8 cellular contexts compared by ENCODE assay signal in the genomic region with DNA sequence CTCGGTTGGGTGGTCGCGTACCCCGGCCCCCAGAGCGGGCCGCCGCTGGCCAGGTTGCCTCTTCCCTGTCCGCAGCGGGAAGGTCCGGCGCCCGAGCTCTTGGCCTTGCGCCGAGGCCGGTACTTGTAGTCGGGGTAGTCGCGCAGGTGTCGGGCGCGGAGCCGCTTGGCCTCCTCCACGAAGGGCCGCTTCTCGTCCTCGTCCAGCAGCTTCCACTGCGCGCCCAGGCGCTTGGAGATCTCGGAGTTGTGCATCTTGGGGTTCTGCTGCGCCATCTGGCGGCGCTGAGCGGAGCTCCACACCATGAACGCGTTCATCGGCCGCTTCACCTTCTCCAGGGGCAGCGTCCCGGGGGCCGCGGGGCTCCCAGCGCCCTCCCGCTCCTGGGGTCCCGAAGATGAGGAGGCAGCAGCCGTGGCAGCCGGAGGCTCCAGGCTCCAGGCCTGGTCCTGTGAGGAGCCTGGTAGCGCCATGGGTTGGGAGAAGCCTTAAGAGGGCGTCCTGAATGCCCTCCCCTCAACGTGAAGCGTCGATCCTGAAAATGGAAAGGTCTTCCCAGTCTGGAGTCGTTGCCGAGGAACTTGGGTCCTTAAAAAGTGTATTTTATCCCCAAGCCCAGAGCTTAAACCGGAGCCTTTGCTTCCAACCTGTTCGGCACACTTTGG. TPM values are rescaled to one million over a fixed set of nuclear protein-coding genes. Genes with fewer than 3 reads are reported as not detected.
A peak's percentile ranks its signal among the peaks of the same experiment; 100 is the strongest.
DNase-seq lines count a peak whose midpoint lies in the region; ATAC-seq, FAIRE-seq and TF ChIP-seq lines count a peak whose summit lies in the region.

No MANE protein-coding gene starts in this region.

- H2AK5ac ChIP-seq in H1 (ENCODE audit: low read depth, low read length): no peak overlapping the region

- H4K91ac ChIP-seq in H1 (replicated peaks; ENCODE audit: insufficient read length, low read length): peak overlapping the region; percentile 3

- DNase-seq in AG20443 (ENCODE audit: low spot score): peak; percentile 89
- DNase-seq in LHCN-M2 (ENCODE audit: low read depth): peak; percentile 82
- peak; percentile 73 for DNase-seq in activated CD8-positive, alpha-beta memory T cell treated with anti-CD3 and anti-CD28 coated beads, Interleukin-2, amount 10 ng/mL, durations not matched to agents 7 days and 5 days
- DNase-seq in H1 (ENCODE audit: low read depth in 1 of 2, low spot score in 2 of 2): peak in 1 of 2 experiments; percentile 91
- peak; percentile 90 for DNase-seq in lower lobe of right lung
- peak; percentile 57 to 66 for DNase-seq in stimulated activated CD4-positive, alpha-beta T cell treated with anti-CD3 and anti-CD28 coated beads, Interleukin-2, amount 100 ng/mL, for 48 hours
- no peak for DNase-seq in HT-29 (ENCODE audit: low spot score)

- POLR2A ChIA-PET in H1 (lab: Charles Lee; ENCODE audit: partially characterized antibody): interaction anchor here (0.5 to 28.5 kb wide), 38 partner anchors 9 to 353 kb away, joined by 3 to 1144 read pairs (median 4); a partner anchor contains a TSS

- H3K27me3 ChIP-seq in H1 (replicated peaks in 1 of 4; ENCODE audit: control insufficient read depth in 3 of 4, extremely low read depth in 1 of 4, insufficient read depth in 3 of 4, low read length in 3 of 4): no peaks in the 10 kb centered on the region
- no peaks in the 10 kb centered on the region for H3K27me3 ChIP-seq in lower lobe of right lung (ENCODE audit: low read depth)

- H3K9ac ChIP-seq in H1 (replicated peaks in 1 of 4; ENCODE audit: extremely low read depth in 1 of 4, low read depth in 3 of 4, low read length in 3 of 4): peak overlapping the region in 3 of 4 experiments; percentile 34 to 63 (median 40); a peak in 6 of 7 replicates

- ATAC-seq in activated CD8-positive, alpha-beta memory T cell treated with anti-CD3 and anti-CD28 coated beads, Interleukin-2, amount 10 ng/mL, durations not matched to agents 7 days and 5 days: peak; percentile 77
- ATAC-seq in lower lobe of right lung (peak; percentile 85 to 87), HG03045 (IDR thresholded peaks at IDR 0.05; ENCODE audit: unreplicated experiment) (no peak)

- H4K20me1 ChIP-seq in H1 (replicated peaks in 1 of 2; ENCODE audit: control insufficient read depth in 1 of 2, insufficient read depth in 2 of 2, low read length in 2 of 2): peaks cover 0 to 2% of the 10 kb centered on the region in 2 experiments

- no peak overlapping the region for H2BK12ac ChIP-seq in H1 (ENCODE audit: low read depth, low read length)

- H3K4me2 ChIP-seq in H1 (ENCODE audit: insufficient read depth in 1 of 2, low read depth in 2 of 2, low read length in 2 of 2): peak overlapping the region; percentile 71 to 85

- peak in 1 of 2 experiments; percentile 59; a peak in 2 of 3 replicates for TF ChIP-seq POLR2A in H1 (IDR thresholded peaks at IDR 0.05; ENCODE audit: control extremely low read depth in 1 of 2, low read depth in 2 of 2, low read length in 2 of 2)

- H3K4me1 ChIP-seq in H1 (replicated peaks in 1 of 4; ENCODE audit: control insufficient read depth in 3 of 4, insufficient read depth in 4 of 4, low read length in 3 of 4): peaks cover 6 to 23% (median 18%) of the 10 kb centered on the region in 4 experiments
- peaks cover 30% of the 10 kb centered on the region for H3K4me1 ChIP-seq in lower lobe of right lung

- intact Hi-C loops in lower lobe of right lung (cut with DNase I): no loop called here

- H2BK15ac ChIP-seq in H1 (ENCODE audit: low read length): no peak overlapping the region

- no peak for TF ChIP-seq EP300 in H1 (IDR thresholded peaks at IDR 0.05; ENCODE audit: borderline replicate concordance in 1 of 2, low read depth in 2 of 2, low read length in 2 of 2)

- H3K23ac ChIP-seq in H1 (ENCODE audit: insufficient read length): no peak overlapping the region

- H3K4ac ChIP-seq in H1 (replicated peaks; ENCODE audit: insufficient read length, low read depth, low read length): no peak overlapping the region

- H4K5ac ChIP-seq in H1 (ENCODE audit: insufficient read length, low read depth, low read length): peak overlapping the region; percentile 45

- H3K56ac ChIP-seq in H1 (replicated peaks; ENCODE audit: insufficient read length, low read depth, low read length): no peak overlapping the region

- H3K27ac Mint-ChIP-seq in activated CD8-positive, alpha-beta memory T cell treated with anti-CD3 and anti-CD28 coated beads, Interleukin-2, amount 10 ng/mL, durations not matched to agents 7 days and 5 days: no peak overlapping the region

- no peak overlapping the region for H3K4me3 Mint-ChIP-seq in activated CD8-positive, alpha-beta memory T cell treated with anti-CD3 and anti-CD28 coated beads, Interleukin-2, amount 10 ng/mL, durations not matched to agents 7 days and 5 days

- no peak overlapping the region for H3K27ac ChIP-seq in H1 (ENCODE audit: low read depth, low read length)
- H3K27ac ChIP-seq in lower lobe of right lung: peak overlapping the region; percentile 49

- H4K8ac ChIP-seq in H1 (ENCODE audit: extremely low read depth, insufficient read depth, low read length): peak overlapping the region; percentile 41

- peak overlapping the region; percentile 63 for H2BK5ac ChIP-seq in H1 (ENCODE audit: low read depth, low read length)

- peak overlapping the region; percentile 71 for H3K18ac ChIP-seq in H1 (ENCODE audit: extremely low read depth, low read length)

- H2BK20ac ChIP-seq in H1 (ENCODE audit: low read length): no peak overlapping the region

- no peaks in the 10 kb centered on the region; the same call in none of the 2 replicates for H3K79me1 ChIP-seq in H1 (ENCODE audit: low read depth, low read length)

- H3K4me1 Mint-ChIP-seq in activated CD8-positive, alpha-beta memory T cell treated with anti-CD3 and anti-CD28 coated beads, Interleukin-2, amount 10 ng/mL, durations not matched to agents 7 days and 5 days: peaks cover 17% of the 10 kb centered on the region

- CTCF ChIA-PET in activated CD8-positive, alpha-beta memory T cell treated with anti-CD3 and anti-CD28 coated beads, Interleukin-2, amount 10 ng/mL, durations not matched to agents 7 days and 5 days (lab: Charles Lee): interaction anchor here (0.5 to 9.7 kb wide), 40 partner anchors 9 to 307 kb away, joined by 3 to 81 read pairs (median 4); a partner anchor contains a TSS
- CTCF ChIA-PET in H1 (lab: Charles Lee; ENCODE audit: partially characterized antibody): interaction anchor here (0.6 to 2.8 kb wide), 40 partner anchors 9 to 416 kb away, joined by 3 to 24 read pairs (median 4); a partner anchor contains a TSS

- no peaks in the 10 kb centered on the region for H3K27me3 Mint-ChIP-seq in activated CD8-positive, alpha-beta memory T cell treated with anti-CD3 and anti-CD28 coated beads, Interleukin-2, amount 10 ng/mL, durations not matched to agents 7 days and 5 days

- H3K4me3 ChIP-seq in H1 (ENCODE audit: extremely low read depth in 1 of 4, insufficient read depth in 2 of 4, low read depth in 3 of 4, low read length in 4 of 4) (peak overlapping the region; percentile 59 to 73 (median 69)), lower lobe of right lung (peak overlapping the region; percentile 40)

- no peak for FAIRE-seq in H1 (lab: Jason Lieb, UNC)

- no peaks in the 10 kb centered on the region for H3K9me3 Mint-ChIP-seq in activated CD8-positive, alpha-beta memory T cell treated with anti-CD3 and anti-CD28 coated beads, Interleukin-2, amount 10 ng/mL, durations not matched to agents 7 days and 5 days (ENCODE audit: low read depth)

- H3K36me3 Mint-ChIP-seq in activated CD8-positive, alpha-beta memory T cell treated with anti-CD3 and anti-CD28 coated beads, Interleukin-2, amount 10 ng/mL, durations not matched to agents 7 days and 5 days: peaks cover 37% of the 10 kb centered on the region

- no peak overlapping the region for H2AFZ ChIP-seq in H1 (ENCODE audit: low read length)

- H2BK120ac ChIP-seq in H1 (replicated peaks; ENCODE audit: low read depth, low read length): no peak overlapping the region

- H3K36me3 ChIP-seq in H1 (ENCODE audit: control insufficient read depth in 2 of 4, insufficient read depth in 4 of 4, low read length in 3 of 4): peaks cover 12 to 39% (median 24%) of the 10 kb centered on the region in 4 experiments; a peak in 7 of 8 replicates
- peaks cover 70% of the 10 kb centered on the region for H3K36me3 ChIP-seq in lower lobe of right lung

- TF ChIP-seq CTCF in H1 (IDR thresholded peaks at IDR 0.05; ENCODE audit: control extremely low read depth in 1 of 3, insufficient read depth in 1 of 3, low read depth in 1 of 3, low read length in 3 of 3): peak; percentile 86 to 92 (median 91)
- TF ChIP-seq CTCF in lower lobe of right lung (IDR thresholded peaks at IDR 0.05): peak; percentile 85

- H3K79me2 ChIP-seq in H1 (ENCODE audit: control insufficient read depth in 1 of 2, insufficient read depth in 2 of 2, low read length in 2 of 2): no peaks in the 10 kb centered on the region

- no peak overlapping the region for H3K14ac ChIP-seq in H1 (ENCODE audit: insufficient read length)

- WGBS in H1 (ENCODE audit: extremely low coverage in 1 of 2, insufficient coverage in 1 of 2, insufficient read length in 1 of 2, insufficient replicate concordance in 2 of 2, low coverage in 1 of 2, low lambda C conversion rate in 2 of 2, missing lambda C conversion rate in 1 of 2), 2 experiments: 12% methylated on average over 56 of the region's 56 CpGs; no CpG with 5 or more reads in 1 of the 2 experiments

- H3K9me3 ChIP-seq in H1 (ENCODE audit: insufficient read depth in 2 of 2, low read depth in 1 of 2, low read length in 1 of 2) (no peaks in the 10 kb centered on the region), lower lobe of right lung (no peaks in the 10 kb centered on the region)

- TF ChIP-seq RAD21 in H1 (IDR thresholded peaks at IDR 0.05 in 1 of 2, conservative IDR thresholded peaks at IDR 0.05 in 1 of 2; ENCODE audit: low read depth in 2 of 2, low read length in 2 of 2): peak; percentile 66 to 83

- H3K23me2 ChIP-seq in H1 (ENCODE audit: low read depth, low read length): peaks cover 17% of the 10 kb centered on the region; the same call in 1 of the 2 replicates

RNA-seq across cellular contexts. Expression of a gene that starts 0.6 kb away (rescaled TPM):
- total RNA-seq in LHCN-M2 (2014; rRNA removed) (0.96 and 2.0 TPM in 2 replicates), lower lobe of right lung (0.47 TPM)
- polyA plus RNA-seq in LHCN-M2 (2012): 2.0 TPM
- total RNA-seq in activated CD8-positive, alpha-beta memory T cell treated with anti-CD3 and anti-CD28 coated beads, Interleukin-2, amount 10 ng/mL, durations not matched to agents 7 days and 5 days: under 1 TPM; 0.21 to 0.35 TPM
- 14.3 and 15.2 TPM in 2 replicates for total RNA-seq in H1 (2021; fragmentation: NEBNext Ultra II Directional; extraction: Animal tissue kit (Norgen Biotek cat#: 25700))
- 26.8 and 39.8 TPM in 2 replicates for polyA plus RNA-seq in H1 (2011; rRNA removed)
- 20.1 TPM for polyA plus RNA-seq in H1 (2011; cell fraction: cytosol; rRNA removed)
- polyA plus RNA-seq in H1 (2011; cell fraction: nucleus; rRNA removed): 20.9 TPM
- 13.9 to 20.3 TPM (median 19.3 TPM) in 4 replicates for polyA plus RNA-seq in H1 (2012, experiment 1 of 2)
- polyA plus RNA-seq in H1 (2012, experiment 2 of 2): 21.6 TPM
- polyA plus RNA-seq in H1 (2013, experiment 1 of 2): 16.8 TPM
- 14.8 TPM for polyA plus RNA-seq in H1 (2013, experiment 2 of 2)
- 2.9 and 4.6 TPM in 2 replicates for polyA minus RNA-seq in H1 (2011; rRNA and poly(A)+ RNA removed)
- 7.6 TPM for polyA minus RNA-seq in H1 (2011; cell fraction: cytosol; rRNA and poly(A)+ RNA removed)
- polyA minus RNA-seq in H1 (2011; cell fraction: nucleus; rRNA and poly(A)+ RNA removed): 12.0 TPM
- total RNA-seq in HT-29 (2014; rRNA removed; shearing (Covaris generic)): 0.70 TPM in 1 of 2 replicates, not detected in the other

RNA-seq across cellular contexts. Expression of a gene that starts 5.7 kb away (rescaled TPM):
- total RNA-seq in LHCN-M2 (2014; rRNA removed): 371 and 379 TPM in 2 replicates
- 124 TPM for polyA plus RNA-seq in LHCN-M2 (2012)
- 10 to 100 TPM; 57.6 to 76.9 TPM for total RNA-seq in activated CD8-positive, alpha-beta memory T cell treated with anti-CD3 and anti-CD28 coated beads, Interleukin-2, amount 10 ng/mL, durations not matched to agents 7 days and 5 days
- 63.2 and 66.9 TPM in 2 replicates for total RNA-seq in H1 (2021; fragmentation: NEBNext Ultra II Directional; extraction: Animal tissue kit (Norgen Biotek cat#: 25700))
- polyA plus RNA-seq in H1 (2011; rRNA removed): 142 and 154 TPM in 2 replicates
- polyA plus RNA-seq in H1 (2011; cell fraction: cytosol; rRNA removed): 104 TPM
- polyA plus RNA-seq in H1 (2011; cell fraction: nucleus; rRNA removed): 89.7 TPM
- 42.0 to 58.2 TPM (median 45.9 TPM) in 4 replicates for polyA plus RNA-seq in H1 (2012, experiment 1 of 2)
- 154 TPM for polyA plus RNA-seq in H1 (2012, experiment 2 of 2)
- 137 TPM for polyA plus RNA-seq in H1 (2013, experiment 1 of 2)
- polyA plus RNA-seq in H1 (2013, experiment 2 of 2): 151 TPM
- 103 and 130 TPM in 2 replicates for polyA minus RNA-seq in H1 (2011; rRNA and poly(A)+ RNA removed)
- 21.1 TPM for polyA minus RNA-seq in H1 (2011; cell fraction: cytosol; rRNA and poly(A)+ RNA removed)
- polyA minus RNA-seq in H1 (2011; cell fraction: nucleus; rRNA and poly(A)+ RNA removed): 22.7 TPM
- 55.3 TPM for total RNA-seq in lower lobe of right lung
- 79.8 and 81.4 TPM in 2 replicates for total RNA-seq in HT-29 (2014; rRNA removed; shearing (Covaris generic))

RNA-seq across cellular contexts. Expression of a gene that starts 9.9 kb away (rescaled TPM):
- total RNA-seq in LHCN-M2 (2014; rRNA removed) (48.2 and 56.4 TPM in 2 replicates), lower lobe of right lung (667 TPM)
- 68.0 TPM for polyA plus RNA-seq in LHCN-M2 (2012)
- total RNA-seq in activated CD8-positive, alpha-beta memory T cell treated with anti-CD3 and anti-CD28 coated beads, Interleukin-2, amount 10 ng/mL, durations not matched to agents 7 days and 5 days: 10 to 100 TPM in 1 of 2 experiments, 1 to 10 TPM in 1; 10.0 to 26.7 TPM
- total RNA-seq in H1 (2021; fragmentation: NEBNext Ultra II Directional; extraction: Animal tissue kit (Norgen Biotek cat#: 25700)): 0.31 TPM in 1 of 2 replicates, not detected in the other
- polyA plus RNA-seq in H1 (2011; rRNA removed): 0.18 and 0.35 TPM in 2 replicates
- 0.22 TPM for polyA plus RNA-seq in H1 (2011; cell fraction: cytosol; rRNA removed)
- polyA plus RNA-seq in H1 (2011; cell fraction: nucleus; rRNA removed): 0.66 TPM
- polyA plus RNA-seq in H1 (2012, experiment 1 of 2): 0.32 to 0.34 TPM in 2 of 4 replicates, not detected in the others
- not detected for polyA plus RNA-seq in H1 (2012, experiment 2 of 2)
- 0.16 TPM for polyA plus RNA-seq in H1 (2013, experiment 1 of 2)
- 0.18 TPM for polyA plus RNA-seq in H1 (2013, experiment 2 of 2)
- polyA minus RNA-seq in H1 (2011; rRNA and poly(A)+ RNA removed): 0.83 and 1.8 TPM in 2 replicates
- not detected for polyA minus RNA-seq in H1 (2011; cell fraction: cytosol; rRNA and poly(A)+ RNA removed)
- not detected for polyA minus RNA-seq in H1 (2011; cell fraction: nucleus; rRNA and poly(A)+ RNA removed)
- total RNA-seq in HT-29 (2014; rRNA removed; shearing (Covaris generic)): 4.0 and 6.6 TPM in 2 replicates

RNA-seq across cellular contexts. Expression of a gene that starts 25.4 kb away (rescaled TPM):
- total RNA-seq in LHCN-M2 (2014; rRNA removed) (49.4 and 51.8 TPM in 2 replicates), lower lobe of right lung (36.0 TPM)
- 30.5 TPM for polyA plus RNA-seq in LHCN-M2 (2012)
- 10 to 100 TPM; 30.7 to 40.5 TPM for total RNA-seq in activated CD8-positive, alpha-beta memory T cell treated with anti-CD3 and anti-CD28 coated beads, Interleukin-2, amount 10 ng/mL, durations not matched to agents 7 days and 5 days
- total RNA-seq in H1 (2021; fragmentation: NEBNext Ultra II Directional; extraction: Animal tissue kit (Norgen Biotek cat#: 25700)): 26.2 and 26.8 TPM in 2 replicates
- 44.0 and 63.3 TPM in 2 replicates for polyA plus RNA-seq in H1 (2011; rRNA removed)
- polyA plus RNA-seq in H1 (2011; cell fraction: cytosol; rRNA removed): 29.1 TPM
- polyA plus RNA-seq in H1 (2011; cell fraction: nucleus; rRNA removed): 90.6 TPM
- polyA plus RNA-seq in H1 (2012, experiment 1 of 2): 21.8 to 29.7 TPM (median 28.2 TPM) in 4 replicates
- polyA plus RNA-seq in H1 (2012, experiment 2 of 2): 17.1 TPM
- 22.7 TPM for polyA plus RNA-seq in H1 (2013, experiment 1 of 2)
- polyA plus RNA-seq in H1 (2013, experiment 2 of 2): 20.5 TPM
- 21.9 and 25.0 TPM in 2 replicates for polyA minus RNA-seq in H1 (2011; rRNA and poly(A)+ RNA removed)
- polyA minus RNA-seq in H1 (2011; cell fraction: cytosol; rRNA and poly(A)+ RNA removed): 13.2 TPM
- 18.2 TPM for polyA minus RNA-seq in H1 (2011; cell fraction: nucleus; rRNA and poly(A)+ RNA removed)
- 23.8 and 30.3 TPM in 2 replicates for total RNA-seq in HT-29 (2014; rRNA removed; shearing (Covaris generic))

RNA-seq across cellular contexts. Expression of a gene that starts 27.6 kb away (rescaled TPM):
- total RNA-seq in LHCN-M2 (2014; rRNA removed) (108 and 131 TPM in 2 replicates), lower lobe of right lung (87.0 TPM)
- 52.4 TPM for polyA plus RNA-seq in LHCN-M2 (2012)
- total RNA-seq in activated CD8-positive, alpha-beta memory T cell treated with anti-CD3 and anti-CD28 coated beads, Interleukin-2, amount 10 ng/mL, durations not matched to agents 7 days and 5 days: 10 to 100 TPM; 55.7 to 70.9 TPM
- 80.3 and 86.2 TPM in 2 replicates for total RNA-seq in H1 (2021; fragmentation: NEBNext Ultra II Directional; extraction: Animal tissue kit (Norgen Biotek cat#: 25700))
- 87.3 and 129 TPM in 2 replicates for polyA plus RNA-seq in H1 (2011; rRNA removed)
- 118 TPM for polyA plus RNA-seq in H1 (2011; cell fraction: cytosol; rRNA removed)
- 78.9 TPM for polyA plus RNA-seq in H1 (2011; cell fraction: nucleus; rRNA removed)
- polyA plus RNA-seq in H1 (2012, experiment 1 of 2): 61.7 to 78.1 TPM (median 68.8 TPM) in 4 replicates
- polyA plus RNA-seq in H1 (2012, experiment 2 of 2): 197 TPM
- polyA plus RNA-seq in H1 (2013, experiment 1 of 2): 54.7 TPM
- 50.5 TPM for polyA plus RNA-seq in H1 (2013, experiment 2 of 2)
- polyA minus RNA-seq in H1 (2011; rRNA and poly(A)+ RNA removed): 125 and 150 TPM in 2 replicates
- 57.5 TPM for polyA minus RNA-seq in H1 (2011; cell fraction: cytosol; rRNA and poly(A)+ RNA removed)
- polyA minus RNA-seq in H1 (2011; cell fraction: nucleus; rRNA and poly(A)+ RNA removed): 43.5 TPM
- 73.2 and 74.3 TPM in 2 replicates for total RNA-seq in HT-29 (2014; rRNA removed; shearing (Covaris generic))

Comparison
In these comparisons a context has a peak if more than half of its experiments do, and no peak if none do; other contexts are left out.
1. RNA of a gene that starts 9.9 kb away (total RNA-seq): 667 TPM in lower lobe of right lung (single experiment); 48.2 to 56.4 TPM in LHCN-M2, 10.0 to 26.7 TPM in activated CD8-positive, alpha-beta memory T cell treated with anti-CD3 and anti-CD28 coated beads, Interleukin-2, amount 10 ng/mL, durations not matched to agents 7 days and 5 days, 4.0 to 6.6 TPM in HT-29 and 0.31 TPM in H1; every median in the first group is over 10 times any median in the second.